8 cellular contexts compared by ENCODE assay signal in the genomic region with DNA sequence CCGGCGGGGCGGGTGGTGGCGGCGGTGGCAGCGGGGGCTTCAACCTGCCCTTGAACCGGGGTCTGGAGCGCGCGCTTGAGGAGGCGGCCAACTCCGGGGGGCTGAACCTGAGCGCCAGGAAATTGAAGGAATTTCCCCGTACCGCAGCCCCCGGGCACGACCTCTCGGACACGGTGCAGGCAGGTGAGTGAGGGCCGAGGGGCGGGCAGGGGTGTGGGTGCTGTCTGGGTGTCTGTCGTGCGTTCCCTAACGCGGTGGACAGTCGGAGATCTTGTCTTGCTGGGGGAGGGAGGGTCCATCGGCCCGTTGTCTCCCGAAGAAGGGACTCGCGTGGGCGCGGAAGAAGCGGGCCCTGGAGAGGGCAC.
A peak's percentile ranks its signal among the peaks of the same experiment; 100 is the strongest.
DNase-seq lines count a peak whose midpoint lies in the region; ATAC-seq and TF ChIP-seq lines count a peak whose summit lies in the region.

No MANE protein-coding gene starts in this region.

- H3K27me3 Mint-ChIP-seq in activated naive CD4-positive, alpha-beta T cell treated with anti-CD3 and anti-CD28 coated beads, Interleukin-2, amount 10 ng/mL, durations not matched to agents 7 days and 5 days = peaks cover 12% of the 10 kb centered on the region

- H3K36me3 ChIP-seq in GM06990 (ENCODE audit: control insufficient read depth, insufficient read depth, low read length) = no peaks in the 10 kb centered on the region
- H3K36me3 ChIP-seq in iPS DF 6.9 (ENCODE audit: control insufficient read depth, insufficient read depth, low read length) = no peaks in the 10 kb centered on the region

- no peak for TF ChIP-seq CTCF in GM06990 (IDR thresholded peaks at IDR 0.05; ENCODE audit: insufficient read depth, low read length, poor library complexity, severe bottlenecking)

- peak overlapping the region; percentile 72 for H3K27ac Mint-ChIP-seq in activated naive CD4-positive, alpha-beta T cell treated with anti-CD3 and anti-CD28 coated beads, Interleukin-2, amount 10 ng/mL, durations not matched to agents 7 days and 5 days
- peak overlapping the region; percentile 91 for H3K27ac Mint-ChIP-seq in stimulated activated effector memory CD8-positive, alpha-beta T cell treated with anti-CD3 and anti-CD28 coated beads, Interleukin-12 subunit alpha, Interleukin-12 subunit beta, amount 100 ng/mL, for 72 hours

- H3K27ac ChIP-seq in iPS DF 6.9 (ENCODE audit: low read length) = no peak overlapping the region

- peak; percentile 1 for ATAC-seq in HG03064 (IDR thresholded peaks at IDR 0.05; ENCODE audit: low read depth, unreplicated experiment)
- ATAC-seq in stimulated activated effector memory CD8-positive, alpha-beta T cell treated with anti-CD3 and anti-CD28 coated beads, Interleukin-12 subunit alpha, Interleukin-12 subunit beta, amount 100 ng/mL, for 72 hours = peak; percentile 9

- H3K36me3 Mint-ChIP-seq in activated naive CD4-positive, alpha-beta T cell treated with anti-CD3 and anti-CD28 coated beads, Interleukin-2, amount 10 ng/mL, durations not matched to agents 7 days and 5 days = peaks cover 2% of the 10 kb centered on the region
- peaks cover 6% of the 10 kb centered on the region for H3K36me3 Mint-ChIP-seq in stimulated activated effector memory CD8-positive, alpha-beta T cell treated with anti-CD3 and anti-CD28 coated beads, Interleukin-12 subunit alpha, Interleukin-12 subunit beta, amount 100 ng/mL, for 72 hours

- DNase-seq in GM06990 (ENCODE audit: extremely low read depth, insufficient read length) (no peak), iPS DF 6.9 (ENCODE audit: low read depth, low spot score) (no peak), cortex of kidney (lab: John Stamatoyannopoulos, UW) (no peak), NOMO-1 (lab: John Stamatoyannopoulos, UW; ENCODE audit: unreplicated experiment in 2 of 2) (no peak), COLO829 (ENCODE audit: low spot score) (no peak)
- no peak for DNase-seq in activated naive CD4-positive, alpha-beta T cell treated with anti-CD3 and anti-CD28 coated beads, Interleukin-2, amount 10 ng/mL, durations not matched to agents 7 days and 5 days
- DNase-seq in stimulated activated effector memory CD8-positive, alpha-beta T cell treated with anti-CD3 and anti-CD28 coated beads, Interleukin-12 subunit alpha, Interleukin-12 subunit beta, amount 100 ng/mL, for 72 hours (ENCODE audit: low spot score in 2 of 2) = peak in 1 of 2 donors; percentile 16

- no peaks in the 10 kb centered on the region for H3K9me3 ChIP-seq in iPS DF 6.9 (ENCODE audit: control insufficient read depth, insufficient read depth, low read length)

- H3K4me1 Mint-ChIP-seq in activated naive CD4-positive, alpha-beta T cell treated with anti-CD3 and anti-CD28 coated beads, Interleukin-2, amount 10 ng/mL, durations not matched to agents 7 days and 5 days = peaks cover 53% of the 10 kb centered on the region
- H3K4me1 Mint-ChIP-seq in stimulated activated effector memory CD8-positive, alpha-beta T cell treated with anti-CD3 and anti-CD28 coated beads, Interleukin-12 subunit alpha, Interleukin-12 subunit beta, amount 100 ng/mL, for 72 hours = peaks cover 52% of the 10 kb centered on the region

- no peaks in the 10 kb centered on the region for H3K9me3 Mint-ChIP-seq in activated naive CD4-positive, alpha-beta T cell treated with anti-CD3 and anti-CD28 coated beads, Interleukin-2, amount 10 ng/mL, durations not matched to agents 7 days and 5 days
- H3K9me3 Mint-ChIP-seq in stimulated activated effector memory CD8-positive, alpha-beta T cell treated with anti-CD3 and anti-CD28 coated beads, Interleukin-12 subunit alpha, Interleukin-12 subunit beta, amount 100 ng/mL, for 72 hours = no peaks in the 10 kb centered on the region

- no CpG with 5 or more reads among the region's 34 CpGs for WGBS in iPS DF 6.9 (ENCODE audit: insufficient coverage, insufficient read length)

- H3K4me1 ChIP-seq in iPS DF 6.9 (ENCODE audit: control insufficient read depth, insufficient read depth, low read length) = peaks cover 3% of the 10 kb centered on the region; the same call in 1 of the 2 replicates

- H3K4me3 Mint-ChIP-seq in activated naive CD4-positive, alpha-beta T cell treated with anti-CD3 and anti-CD28 coated beads, Interleukin-2, amount 10 ng/mL, durations not matched to agents 7 days and 5 days = peak overlapping the region; percentile 92
- peak overlapping the region; percentile 90 for H3K4me3 Mint-ChIP-seq in stimulated activated effector memory CD8-positive, alpha-beta T cell treated with anti-CD3 and anti-CD28 coated beads, Interleukin-12 subunit alpha, Interleukin-12 subunit beta, amount 100 ng/mL, for 72 hours

- CTCF ChIA-PET in activated naive CD4-positive, alpha-beta T cell treated with anti-CD3 and anti-CD28 coated beads, Interleukin-2, amount 10 ng/mL, durations not matched to agents 7 days and 5 days (lab: Charles Lee) = no interaction called here

- H3K4me3 ChIP-seq in GM06990 (replicated peaks; ENCODE audit: low read depth, low read length) (peak overlapping the region; percentile 100), iPS DF 6.9 (ENCODE audit: low read length) (peak overlapping the region; percentile 87)

- H3K27me3 ChIP-seq in GM06990 (replicated peaks; ENCODE audit: control insufficient read depth, insufficient read depth, low read length) (no peaks in the 10 kb centered on the region), iPS DF 6.9 (ENCODE audit: control insufficient read depth, insufficient read depth, low read length) (no peaks in the 10 kb centered on the region; the same call in 1 of the 2 replicates)
